ENCODE assay signal across 28 cellular contexts in genomic region chr20:6212903-6213302, GRCh38.
"Had no signal": no experiment of that assay in that cellular context is flagged by ENCODE, and none has a peak within 500 bp of the region (broad histone marks: within the 10 kb centered on the region; RNA-seq: fewer than 3 reads in every experiment).

No MANE protein-coding gene starts in this region.

- H3K4me1 ChIP-seq: gastroesophageal sphincter, pancreas, prostate gland, thyroid gland, upper lobe of left lung, vagina had no signal

- H3K9me3 ChIP-seq: pancreas, prostate gland, thyroid gland, upper lobe of left lung, vagina had no signal

- H3K27ac ChIP-seq: coronary artery, dorsolateral prefrontal cortex, gastroesophageal sphincter, hepatocyte, pancreas, prostate gland, skin epidermis, thyroid gland, upper lobe of left lung, vagina had no signal

- H3K27ac Mint-ChIP-seq: activated naive CD4-positive, alpha-beta T cell treated with anti-CD3 and anti-CD28 coated beads, Interleukin-2, amount 50 U/mL, for 72 hours; activated T-cell treated with anti-CD3 and anti-CD28 coated beads, Interleukin-2, amount 50 U/mL, for 72 hours; naive thymus-derived CD4-positive, alpha-beta T cell; stimulated activated naive CD8-positive, alpha-beta T cell treated with anti-CD3 and anti-CD28 coated beads, Interleukin-15, Interleukin-2, amounts not matched to agents 100 ng/mL and 50 ng/mL, for 24 hours had no signal

- H3K4me3 ChIP-seq: coronary artery, dorsolateral prefrontal cortex, gastroesophageal sphincter, hepatocyte, pancreas, prostate gland, skin epidermis, thyroid gland, upper lobe of left lung, vagina had no signal

- H3K36me3 ChIP-seq: gastroesophageal sphincter, pancreas, prostate gland, thyroid gland, upper lobe of left lung, vagina had no signal

- DNase-seq: activated CD4-positive, alpha-beta T cell treated with anti-CD3 and anti-CD28 coated beads for 4 hours; activated CD4-positive, alpha-beta T cell treated with anti-CD3 and anti-CD28 coated beads, Interleukin-2, amount 50 U/mL, for 4 hours; activated naive CD4-positive, alpha-beta T cell; activated T-cell treated with anti-CD3 and anti-CD28 coated beads for 4 hours; activated T-cell treated with anti-CD3 and anti-CD28 coated beads, Interleukin-2, amount 50 U/mL, for 72 hours; dorsolateral prefrontal cortex; effector memory CD4-positive, alpha-beta T cell; midbrain; naive thymus-derived CD4-positive, alpha-beta T cell; nucleus accumbens; retina; stimulated activated CD4-positive, alpha-beta T cell treated with anti-CD3 and anti-CD28 coated beads, Interleukin-12 subunit alpha, Interleukin-12 subunit beta, amount 100 ng/mL, for 4 hours; stimulated activated CD4-positive, alpha-beta T cell treated with anti-CD3 and anti-CD28 coated beads, Interleukin-4, amount 100 ng/mL, for 1 hour; substantia nigra; T-helper 2 cell; thyroid gland had no signal

- H3K4me1 Mint-ChIP-seq: naive thymus-derived CD4-positive, alpha-beta T cell had no signal

- H3K27me3 ChIP-seq: gastroesophageal sphincter, hepatocyte, thyroid gland, upper lobe of left lung, vagina had no signal

- ATAC-seq: activated naive CD4-positive, alpha-beta T cell treated with anti-CD3 and anti-CD28 coated beads, Interleukin-2, amount 50 U/mL, for 72 hours; activated T-cell treated with anti-CD3 and anti-CD28 coated beads, Interleukin-2, amount 50 U/mL, for 72 hours; gastroesophageal sphincter; naive thymus-derived CD4-positive, alpha-beta T cell; sciatic nerve had no signal

- FAIRE-seq: keratinocyte, pancreas had no signal

- H3K4me3 Mint-ChIP-seq: activated T-cell treated with anti-CD3 and anti-CD28 coated beads, Interleukin-2, amount 50 U/mL, for 72 hours; naive thymus-derived CD4-positive, alpha-beta T cell; stimulated activated naive CD8-positive, alpha-beta T cell treated with anti-CD3 and anti-CD28 coated beads, Interleukin-15, Interleukin-2, amounts not matched to agents 100 ng/mL and 50 ng/mL, for 24 hours had no signal

- H3K36me3 Mint-ChIP-seq: activated naive CD4-positive, alpha-beta T cell treated with anti-CD3 and anti-CD28 coated beads, Interleukin-2, amount 50 U/mL, for 72 hours had no signal
